In the genomic region with DNA sequence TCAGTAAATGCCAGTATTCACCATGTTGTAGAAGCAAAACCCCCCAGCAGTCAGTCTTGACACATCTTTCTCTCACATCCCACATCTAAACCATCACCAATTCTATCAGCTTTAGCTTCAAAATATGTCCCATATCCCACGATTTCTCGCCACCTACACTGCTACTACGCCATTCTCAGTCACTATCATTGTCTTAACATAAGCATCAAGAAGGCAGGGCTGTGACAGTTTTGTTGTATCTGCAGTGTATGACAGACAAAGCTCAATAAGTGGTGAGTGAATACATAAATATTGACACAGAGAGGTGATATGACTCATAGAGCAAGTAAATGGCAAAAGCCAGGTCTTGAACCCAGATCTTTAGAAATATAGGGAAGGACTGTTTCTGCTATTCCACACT, we compare ENCODE assay signal across 12 cellular contexts. TPM values are rescaled to one million over a fixed set of nuclear protein-coding genes. Genes with fewer than 3 reads are reported as not detected.
DNase-seq lines count a peak whose midpoint lies in the region; TF ChIP-seq lines count a peak whose summit lies in the region.
"Had no signal": no experiment of that assay in that cellular context is flagged by ENCODE, and none has a peak within 500 bp of the region (broad histone marks: within the 10 kb centered on the region; RNA-seq: fewer than 3 reads in every experiment).

No MANE protein-coding gene starts in this region.

- peak overlapping the region; percentile 11 for H3K27ac Mint-ChIP-seq in endothelial cell (ENCODE audit: unreplicated experiment)
- H3K27ac Mint-ChIP-seq: nephron had no signal

- H3K9me3 Mint-ChIP-seq in endothelial cell (ENCODE audit: unreplicated experiment) = no peaks in the 10 kb centered on the region
- H3K9me3 Mint-ChIP-seq: nephron had no signal

- peaks cover 52% of the 10 kb centered on the region for H3K4me1 Mint-ChIP-seq in endothelial cell (ENCODE audit: unreplicated experiment)

- peaks cover 4% of the 10 kb centered on the region for H3K36me3 Mint-ChIP-seq in endothelial cell (ENCODE audit: low read depth, unreplicated experiment)

- peaks cover 5% of the 10 kb centered on the region for H3K27me3 Mint-ChIP-seq in endothelial cell (ENCODE audit: unreplicated experiment)

- peak; percentile 58 for DNase-seq in activated naive CD4-positive, alpha-beta T cell treated with Interleukin-2 at 50 U/mL for 16 hours
- DNase-seq in activated naive CD4-positive, alpha-beta T cell (lab: John Stamatoyannopoulos, UW) = no peak
- DNase-seq in M059J (ENCODE audit: low read depth) (peak; percentile 18), endothelial cell (ENCODE audit: low spot score) (no peak), OCI-M1 (lab: John Stamatoyannopoulos, UW) (no peak), HuH-7 (ENCODE audit: low spot score) (no peak), foreskin melanocyte (no peak)
- DNase-seq in stimulated activated CD4-positive, alpha-beta T cell treated with anti-CD3 and anti-CD28 coated beads, Interleukin-4, amount 100 ng/mL, for 24 hours = peak; percentile 71
- DNase-seq: activated gamma-delta T cell, KBM-7, NCI-H187 treated with DMSO at 0.1 percent for 48 hours had no signal

- no peak overlapping the region for H3K4me3 Mint-ChIP-seq in endothelial cell (ENCODE audit: unreplicated experiment)
- H3K4me3 Mint-ChIP-seq: nephron had no signal

- TF ChIP-seq CTCF in endothelial cell (IDR thresholded peaks at IDR 0.05; ENCODE audit: unreplicated experiment) = no peak

RNA-seq across cellular contexts. Expression of gene JAK1, which starts 59.9 kb away (rescaled TPM):
- total RNA-seq in M059J (2014; rRNA removed; shearing (Covaris generic)) = 56.2 and 90.9 TPM in 2 replicates
- 202 TPM for total RNA-seq in endothelial cell (ENCODE audit: unreplicated experiment)

Comparison
In these comparisons a context has a peak if more than half of its experiments do, and no peak if none do; other contexts are left out.
1. DNase-seq: peak in activated naive CD4-positive, alpha-beta T cell treated with Interleukin-2 at 50 U/mL for 16 hours (single experiment), M059J (single experiment) and stimulated activated CD4-positive, alpha-beta T cell treated with anti-CD3 and anti-CD28 coated beads, Interleukin-4, amount 100 ng/mL, for 24 hours (single experiment); none in activated naive CD4-positive, alpha-beta T cell (0 of 4), endothelial cell (single experiment), OCI-M1 (single experiment), HuH-7 (single experiment) and foreskin melanocyte (single experiment).